ENCODE assay signal across 8 cellular contexts in genomic region chr2:131093066-131093842, GRCh38. TPM values are rescaled to one million over a fixed set of nuclear protein-coding genes. Genes with fewer than 3 reads are reported as not detected.
DNase-seq lines count a peak whose midpoint lies in the region; TF ChIP-seq lines count a peak whose summit lies in the region.

TSS of gene FAM168B (minus strand) at chr2:131093460. CDS start at chr2:131082646, 10,814 bp downstream.

- peak within 1 kb of the TSS; percentile 95 for H3K4me3 Mint-ChIP-seq in neural progenitor cell

- peaks cover 13% of the 10 kb centered on the region for H3K36me3 Mint-ChIP-seq in neural progenitor cell

- H3F3A ChIP-seq in neural progenitor cell (ENCODE audit: low read depth): peaks cover 13% of the 10 kb centered on the region

- DNase-seq in H4 (ENCODE audit: low spot score) (peak; percentile 77), LNCaP clone FGC (ENCODE audit: low read depth) (peak; percentile 52), SHP77 treated with DMSO at 0.1 percent for 48 hours (lab: John Stamatoyannopoulos, UW) (peak; percentile 56), activated gamma-delta T cell treated with Interleukin-2 at 50 U/mL for 16 hours (peak; percentile 82), fibroblast of villous mesenchyme (ENCODE audit: low read depth) (peak; percentile 90), neural progenitor cell (ENCODE audit: low spot score) (peak; percentile 96), stromal cell of bone marrow (ENCODE audit: low read depth) (peak; percentile 81)

- H3K4me1 Mint-ChIP-seq in neural progenitor cell: peaks cover 8% of the 10 kb centered on the region

- H3K4me3 ChIP-seq in LNCaP clone FGC (ENCODE audit: low read depth, low read length) (peak within 1 kb of the TSS; percentile 89), fibroblast of villous mesenchyme (ENCODE audit: low read depth, low read length) (peak within 1 kb of the TSS; percentile 77), neural progenitor cell (peak within 1 kb of the TSS; percentile 67)

- no peak for TF ChIP-seq CTCF in LNCaP clone FGC (IDR thresholded peaks at IDR 0.05; ENCODE audit: control insufficient read depth, extremely low read depth, insufficient read depth)
- TF ChIP-seq CTCF in fibroblast of villous mesenchyme (IDR thresholded peaks at IDR 0.05; ENCODE audit: insufficient read depth, low read depth, low read length): no peak
- no peak for TF ChIP-seq CTCF in neural progenitor cell (IDR thresholded peaks at IDR 0.05)

- H3K79me2 ChIP-seq in neural progenitor cell (ENCODE audit: low read depth): peaks cover 46% of the 10 kb centered on the region

- peak within 1 kb of the TSS; percentile 92 for H3K9ac ChIP-seq in ES-I3 (ENCODE audit: low read depth, low read length)
- H3K9ac ChIP-seq in neural progenitor cell: peak within 1 kb of the TSS; percentile 84

- H3K27me3 Mint-ChIP-seq in neural progenitor cell (ENCODE audit: insufficient read depth, low read depth): peaks cover 2% of the 10 kb centered on the region

- peak within 1 kb of the TSS; percentile 96 for H3K27ac Mint-ChIP-seq in neural progenitor cell

- H3K4me2 ChIP-seq in neural progenitor cell: peak within 1 kb of the TSS; percentile 95

- H4K20me1 ChIP-seq in neural progenitor cell (ENCODE audit: low read depth): peaks cover 40% of the 10 kb centered on the region

- peaks cover 7% of the 10 kb centered on the region; the same call in 1 of the 2 replicates for H3K36me3 ChIP-seq in ES-I3 (ENCODE audit: insufficient read depth, low read length)
- peaks cover under 1% of the 10 kb centered on the region for H3K36me3 ChIP-seq in neural progenitor cell

- H3K9me3 ChIP-seq in ES-I3 (ENCODE audit: control insufficient read depth, insufficient read depth, low read length) (no peaks in the 10 kb centered on the region), neural progenitor cell (ENCODE audit: low read depth) (no peaks in the 10 kb centered on the region)

- H3K9me3 Mint-ChIP-seq in neural progenitor cell: no peaks in the 10 kb centered on the region

- no peaks in the 10 kb centered on the region for H3K4me1 ChIP-seq in ES-I3 (ENCODE audit: insufficient read depth, low read length)
- H3K4me1 ChIP-seq in neural progenitor cell: peaks cover 3% of the 10 kb centered on the region

- peak within 1 kb of the TSS; percentile 97 for H3K27ac ChIP-seq in neural progenitor cell

- no peaks in the 10 kb centered on the region for H3K27me3 ChIP-seq in neural progenitor cell

- peak within 1 kb of the TSS; percentile 94 for H2AFZ ChIP-seq in neural progenitor cell (replicated peaks)

RNA-seq across cellular contexts. Expression of gene FAM168B, which starts in this region (rescaled TPM):
- total RNA-seq in H4 (2014; rRNA removed; shearing (Covaris generic)): 56.1 and 61.7 TPM in 2 replicates
- total RNA-seq in fibroblast of villous mesenchyme (83.1 and 91.5 TPM in 2 replicates), neural progenitor cell (ENCODE audit: low replicate concordance) (63.0 and 85.2 TPM in 2 replicates)

Comparison
In these comparisons a context has a peak if more than half of its experiments do, and no peak if none do; other contexts are left out.
1. Peak in every context shown above with its lines: DNase-seq, H3K4me3 ChIP-seq and H3K27ac ChIP-seq.